Comparison of ENCODE assay signal across 13 cellular contexts in genomic region chr6:56242343-56242742, GRCh38. TPM values are rescaled to one million over a fixed set of nuclear protein-coding genes. Genes with fewer than 3 reads are reported as not detected.
DNase-seq lines count a peak whose midpoint lies in the region; ATAC-seq and TF ChIP-seq lines count a peak whose summit lies in the region.
"Had no signal": no experiment of that assay in that cellular context is flagged by ENCODE, and none has a peak within 500 bp of the region (broad histone marks: within the 10 kb centered on the region; RNA-seq: fewer than 3 reads in every experiment).

No MANE protein-coding gene starts in this region.

- no peak overlapping the region for H3K4me3 Mint-ChIP-seq in WTC11
- H3K4me3 Mint-ChIP-seq: CD4-positive, alpha-beta memory T cell had no signal

- H3K9me3 ChIP-seq in gastroesophageal sphincter, result no peaks in the 10 kb centered on the region
- no peaks in the 10 kb centered on the region for H3K9me3 ChIP-seq in thoracic aorta
- H3K9me3 ChIP-seq: SK-N-SH had no signal

- CTCF ChIA-PET in WTC11 (lab: Charles Lee), result interaction anchor here (1.9 kb wide), 1 partner anchor 49 kb away, joined by 5 read pairs; no protein-coding TSS in a partner anchor

- TF ChIP-seq CTCF in WTC11 (IDR thresholded peaks at IDR 0.05) (no peak), gastroesophageal sphincter (IDR thresholded peaks at IDR 0.05) (no peak), thoracic aorta (IDR thresholded peaks at IDR 0.05) (no peak)

- TF ChIP-seq EP300 in gastroesophageal sphincter (IDR thresholded peaks at IDR 0.05), result no peak

- peak; percentile 93 for DNase-seq in NCI-H1105 treated with DMSO at 0.1 percent for 48 hours (lab: John Stamatoyannopoulos, UW)
- DNase-seq in WTC11 (ENCODE audit: low spot score), result no peak
- no peak for DNase-seq in thoracic aorta (ENCODE audit: low spot score)
- no peak for DNase-seq in GM19240 (ENCODE audit: insufficient read length, low spot score)
- DNase-seq in activated effector memory CD4-positive, alpha-beta T cell treated with anti-CD3 and anti-CD28 coated beads, Interleukin-2, amount 50 U/mL, for 16 hours, result no peak
- no peak for DNase-seq in OCI-M2 (lab: John Stamatoyannopoulos, UW; ENCODE audit: unreplicated experiment)
- DNase-seq: activated naive CD4-positive, alpha-beta T cell; CD4-positive, alpha-beta memory T cell; NCI-H187; SK-N-SH; stimulated activated naive CD8-positive, alpha-beta T cell treated with anti-CD3 and anti-CD28 coated beads, Interleukin-15, Interleukin-2, amounts not matched to agents 100 U/mL and 50 U/mL, for 24 hours had no signal

- no peak for ATAC-seq in WTC11
- ATAC-seq in gastroesophageal sphincter, result no peak
- no peak for ATAC-seq in thoracic aorta (ENCODE audit: insufficient number of reproducible peaks, low FRiP score, low read depth)
- ATAC-seq: K562; stimulated activated naive CD8-positive, alpha-beta T cell treated with anti-CD3 and anti-CD28 coated beads, Interleukin-15, Interleukin-2, amounts not matched to agents 100 U/mL and 50 U/mL, for 24 hours had no signal

- H3K4me3 ChIP-seq in gastroesophageal sphincter, result no peak overlapping the region
- peak overlapping the region; percentile 12 for H3K4me3 ChIP-seq in thoracic aorta
- H3K4me3 ChIP-seq: K562 had no signal

- H3K27me3 Mint-ChIP-seq in WTC11 (ENCODE audit: low read depth), result no peaks in the 10 kb centered on the region
- H3K27me3 Mint-ChIP-seq: CD4-positive, alpha-beta memory T cell had no signal

- no peaks in the 10 kb centered on the region for H3K36me3 ChIP-seq in gastroesophageal sphincter
- no peaks in the 10 kb centered on the region for H3K36me3 ChIP-seq in thoracic aorta

- 34 to 54% methylated on average over 2 of the region's 2 CpGs for WGBS in gastroesophageal sphincter (ENCODE audit: low coverage in 1 of 2), 2 donors

- no peaks in the 10 kb centered on the region for H3K36me3 Mint-ChIP-seq in WTC11
- H3K36me3 Mint-ChIP-seq: CD4-positive, alpha-beta memory T cell had no signal

- no peaks in the 10 kb centered on the region for H3K9me3 Mint-ChIP-seq in WTC11

- peak overlapping the region; percentile 16 to 79 (median 52) for H3K27ac ChIP-seq in gastroesophageal sphincter
- H3K27ac ChIP-seq in thoracic aorta, result peak overlapping the region; percentile 77 to 88

- H3K27ac Mint-ChIP-seq in WTC11, result peak overlapping the region; percentile 27; the same call in 1 of the 2 replicates
- H3K27ac Mint-ChIP-seq: CD4-positive, alpha-beta memory T cell had no signal

- peaks cover 3% of the 10 kb centered on the region for H3K27me3 ChIP-seq in gastroesophageal sphincter
- no peaks in the 10 kb centered on the region for H3K27me3 ChIP-seq in thoracic aorta (replicated peaks; ENCODE audit: insufficient read depth)

- peaks cover 51% of the 10 kb centered on the region for H3K4me1 Mint-ChIP-seq in WTC11
- H3K4me1 Mint-ChIP-seq: CD4-positive, alpha-beta memory T cell had no signal

- H3K4me1 ChIP-seq in gastroesophageal sphincter (peaks cover 3 to 96% (median 14%) of the 10 kb centered on the region in 3 donors), thoracic aorta (ENCODE audit: control insufficient read depth in 1 of 2, low read depth in 2 of 2) (peaks cover 12 to 75% of the 10 kb centered on the region in 2 donors)

- POLR2A ChIA-PET in WTC11 (lab: Charles Lee), result no interaction called here

- no peak for TF ChIP-seq POLR2A in gastroesophageal sphincter (IDR thresholded peaks at IDR 0.05)

TF ChIP-seq in WTC11, 78 proteins besides CTCF, POLR2A, EP300 and RAD21 (continues in another document):
- TF ChIP-seq ETV6 (CRISPR knock-in tag; IDR thresholded peaks at IDR 0.05), result no peak
- TF ChIP-seq ZNF263 (CRISPR knock-in tag; IDR thresholded peaks at IDR 0.05; ENCODE audit: low read depth), result no peak
- TF ChIP-seq ZNF425 (CRISPR knock-in tag; conservative IDR thresholded peaks at IDR 0.05), result no peak
- TF ChIP-seq CREM (CRISPR knock-in tag; IDR thresholded peaks at IDR 0.05), result no peak
- TF ChIP-seq ESRRA (CRISPR knock-in tag; IDR thresholded peaks at IDR 0.05; ENCODE audit: borderline replicate concordance), result no peak
- TF ChIP-seq, protein P1, sequence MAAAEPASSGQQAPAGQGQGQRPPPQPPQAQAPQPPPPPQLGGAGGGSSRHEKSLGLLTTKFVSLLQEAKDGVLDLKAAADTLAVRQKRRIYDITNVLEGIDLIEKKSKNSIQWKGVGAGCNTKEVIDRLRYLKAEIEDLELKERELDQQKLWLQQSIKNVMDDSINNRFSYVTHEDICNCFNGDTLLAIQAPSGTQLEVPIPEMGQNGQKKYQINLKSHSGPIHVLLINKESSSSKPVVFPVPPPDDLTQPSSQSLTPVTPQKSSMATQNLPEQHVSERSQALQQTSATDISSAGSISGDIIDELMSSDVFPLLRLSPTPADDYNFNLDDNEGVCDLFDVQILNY (CRISPR knock-in tag; IDR thresholded peaks at IDR 0.05), result no peak
- no peak for TF ChIP-seq ZNF138 (CRISPR knock-in tag; conservative IDR thresholded peaks at IDR 0.05)
- TF ChIP-seq FOXK1 (CRISPR knock-in tag; IDR thresholded peaks at IDR 0.05), result no peak
- TF ChIP-seq ZBTB21 (CRISPR knock-in tag; IDR thresholded peaks at IDR 0.05; ENCODE audit: borderline replicate concordance), result no peak
- no peak for TF ChIP-seq NFE2L1 (CRISPR knock-in tag; IDR thresholded peaks at IDR 0.05)
- TF ChIP-seq ZNF512 (CRISPR knock-in tag; IDR thresholded peaks at IDR 0.05; ENCODE audit: borderline replicate concordance), result no peak
- TF ChIP-seq NR2C2 (CRISPR knock-in tag; IDR thresholded peaks at IDR 0.05), result no peak
- TF ChIP-seq ZNF219 (CRISPR knock-in tag; IDR thresholded peaks at IDR 0.05; ENCODE audit: borderline replicate concordance), result no peak
- no peak for TF ChIP-seq ATF1 (CRISPR knock-in tag; IDR thresholded peaks at IDR 0.05)
- TF ChIP-seq TCF7 (CRISPR knock-in tag; IDR thresholded peaks at IDR 0.05; ENCODE audit: low read depth), result no peak
- TF ChIP-seq, protein P2, sequence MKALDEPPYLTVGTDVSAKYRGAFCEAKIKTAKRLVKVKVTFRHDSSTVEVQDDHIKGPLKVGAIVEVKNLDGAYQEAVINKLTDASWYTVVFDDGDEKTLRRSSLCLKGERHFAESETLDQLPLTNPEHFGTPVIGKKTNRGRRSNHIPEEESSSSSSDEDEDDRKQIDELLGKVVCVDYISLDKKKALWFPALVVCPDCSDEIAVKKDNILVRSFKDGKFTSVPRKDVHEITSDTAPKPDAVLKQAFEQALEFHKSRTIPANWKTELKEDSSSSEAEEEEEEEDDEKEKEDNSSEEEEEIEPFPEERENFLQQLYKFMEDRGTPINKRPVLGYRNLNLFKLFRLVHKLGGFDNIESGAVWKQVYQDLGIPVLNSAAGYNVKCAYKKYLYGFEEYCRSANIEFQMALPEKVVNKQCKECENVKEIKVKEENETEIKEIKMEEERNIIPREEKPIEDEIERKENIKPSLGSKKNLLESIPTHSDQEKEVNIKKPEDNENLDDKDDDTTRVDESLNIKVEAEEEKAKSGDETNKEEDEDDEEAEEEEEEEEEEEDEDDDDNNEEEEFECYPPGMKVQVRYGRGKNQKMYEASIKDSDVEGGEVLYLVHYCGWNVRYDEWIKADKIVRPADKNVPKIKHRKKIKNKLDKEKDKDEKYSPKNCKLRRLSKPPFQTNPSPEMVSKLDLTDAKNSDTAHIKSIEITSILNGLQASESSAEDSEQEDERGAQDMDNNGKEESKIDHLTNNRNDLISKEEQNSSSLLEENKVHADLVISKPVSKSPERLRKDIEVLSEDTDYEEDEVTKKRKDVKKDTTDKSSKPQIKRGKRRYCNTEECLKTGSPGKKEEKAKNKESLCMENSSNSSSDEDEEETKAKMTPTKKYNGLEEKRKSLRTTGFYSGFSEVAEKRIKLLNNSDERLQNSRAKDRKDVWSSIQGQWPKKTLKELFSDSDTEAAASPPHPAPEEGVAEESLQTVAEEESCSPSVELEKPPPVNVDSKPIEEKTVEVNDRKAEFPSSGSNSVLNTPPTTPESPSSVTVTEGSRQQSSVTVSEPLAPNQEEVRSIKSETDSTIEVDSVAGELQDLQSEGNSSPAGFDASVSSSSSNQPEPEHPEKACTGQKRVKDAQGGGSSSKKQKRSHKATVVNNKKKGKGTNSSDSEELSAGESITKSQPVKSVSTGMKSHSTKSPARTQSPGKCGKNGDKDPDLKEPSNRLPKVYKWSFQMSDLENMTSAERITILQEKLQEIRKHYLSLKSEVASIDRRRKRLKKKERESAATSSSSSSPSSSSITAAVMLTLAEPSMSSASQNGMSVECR (CRISPR knock-in tag; IDR thresholded peaks at IDR 0.05; ENCODE audit: borderline replicate concordance), result no peak

RNA-seq across cellular contexts. Expression of gene COL21A1, which starts 5.0 kb away (rescaled TPM):
- total RNA-seq in WTC11 (2021), result 4.4 to 5.5 TPM (median 4.4 TPM) in 3 replicates
- total RNA-seq in gastroesophageal sphincter, result 10 to 100 TPM in 2 of 4 donors, 1 to 10 TPM in 2; 5.3 to 47.1 (median 15.6) TPM
- 10 to 100 TPM; 52.6 to 53.7 TPM for total RNA-seq in thoracic aorta
- total RNA-seq: CD4-positive, alpha-beta memory T cell had no signal
